ENCODE assay signal across 9 cellular contexts in genomic region chr21:35217504-35218060, GRCh38.
A peak's percentile ranks its signal among the peaks of the same experiment; 100 is the strongest.
DNase-seq lines count a peak whose midpoint lies in the region; ATAC-seq and TF ChIP-seq lines count a peak whose summit lies in the region.
"Had no signal": no experiment of that assay in that cellular context is flagged by ENCODE, and none has a peak within 500 bp of the region (broad histone marks: within the 10 kb centered on the region; RNA-seq: fewer than 3 reads in every experiment).

No MANE protein-coding gene starts in this region.

- intact Hi-C loops in testis (cut with DNase I; ENCODE audit: low total_unique reads) = no loop called here

- peak overlapping the region; percentile 37; the same call in 1 of the 2 replicates for H3K4me3 Mint-ChIP-seq in HFFc6

- no peak overlapping the region for H3K27ac ChIP-seq in testis

- H3K27ac Mint-ChIP-seq in HFFc6 = peak overlapping the region; percentile 74

- H3K36me3 ChIP-seq in testis (ENCODE audit: low read depth, missing control alignments) = no peaks in the 10 kb centered on the region

- no peaks in the 10 kb centered on the region for H3K9me3 Mint-ChIP-seq in HFFc6

- no peaks in the 10 kb centered on the region for H3K27me3 Mint-ChIP-seq in HFFc6 (ENCODE audit: insufficient read depth)

- no peak for TF ChIP-seq POLR2A in testis (IDR thresholded peaks at IDR 0.05)

- H3K36me3 Mint-ChIP-seq in HFFc6 (ENCODE audit: low read depth) = peaks cover 9% of the 10 kb centered on the region

- H3K4me1 ChIP-seq in testis = no peaks in the 10 kb centered on the region

- no peaks in the 10 kb centered on the region for H3K9me3 ChIP-seq in testis

- 88 to 91% methylated on average over 1 of the region's 1 CpG for WGBS in testis, 2 donors

- peaks cover 79% of the 10 kb centered on the region for H3K4me1 Mint-ChIP-seq in HFFc6 (ENCODE audit: low read depth)

- no peak for ATAC-seq in GM21526 (IDR thresholded peaks at IDR 0.05; ENCODE audit: low FRiP score, unreplicated experiment)
- ATAC-seq in GM21619 (IDR thresholded peaks at IDR 0.05; ENCODE audit: unreplicated experiment) = no peak

- no peak overlapping the region for H3K4me3 ChIP-seq in AG10803 (ENCODE audit: low read length)
- H3K4me3 ChIP-seq in testis = no peak overlapping the region

- TF ChIP-seq CTCF in AG10803 (conservative IDR thresholded peaks at IDR 0.05; ENCODE audit: low read length) (0 out of 2 replicates have a peak, but pooled peaks have one; percentile 10), HFFc6 (IDR thresholded peaks at IDR 0.05) (no peak), testis (IDR thresholded peaks at IDR 0.05) (no peak)

- H3K27me3 ChIP-seq in testis = no peaks in the 10 kb centered on the region

- DNase-seq in AG10803 (ENCODE audit: low read depth) (peak; percentile 95), HFFc6 (peak; percentile 93), iris pigment epithelial cell (ENCODE audit: low read depth) (peak; percentile 90), testis (no peak), GM19240 (ENCODE audit: insufficient read length, low spot score) (no peak)
- peak; percentile 53 to 55 for DNase-seq in activated T-cell treated with anti-CD3 and anti-CD28 coated beads, Interleukin-2, amount 50 U/mL, for 48 hours
- DNase-seq: midbrain had no signal

Comparison
In these comparisons a context has a peak if more than half of its experiments do, and no peak if none do; other contexts are left out.
1. DNase-seq: peak in AG10803 (single experiment), HFFc6 (single experiment), activated T-cell treated with anti-CD3 and anti-CD28 coated beads, Interleukin-2, amount 50 U/mL, for 48 hours (2 of 2) and iris pigment epithelial cell (single experiment); none in testis (single experiment) and GM19240 (single experiment).